Comparison of ENCODE assay signal across 8 cellular contexts in the genomic region with DNA sequence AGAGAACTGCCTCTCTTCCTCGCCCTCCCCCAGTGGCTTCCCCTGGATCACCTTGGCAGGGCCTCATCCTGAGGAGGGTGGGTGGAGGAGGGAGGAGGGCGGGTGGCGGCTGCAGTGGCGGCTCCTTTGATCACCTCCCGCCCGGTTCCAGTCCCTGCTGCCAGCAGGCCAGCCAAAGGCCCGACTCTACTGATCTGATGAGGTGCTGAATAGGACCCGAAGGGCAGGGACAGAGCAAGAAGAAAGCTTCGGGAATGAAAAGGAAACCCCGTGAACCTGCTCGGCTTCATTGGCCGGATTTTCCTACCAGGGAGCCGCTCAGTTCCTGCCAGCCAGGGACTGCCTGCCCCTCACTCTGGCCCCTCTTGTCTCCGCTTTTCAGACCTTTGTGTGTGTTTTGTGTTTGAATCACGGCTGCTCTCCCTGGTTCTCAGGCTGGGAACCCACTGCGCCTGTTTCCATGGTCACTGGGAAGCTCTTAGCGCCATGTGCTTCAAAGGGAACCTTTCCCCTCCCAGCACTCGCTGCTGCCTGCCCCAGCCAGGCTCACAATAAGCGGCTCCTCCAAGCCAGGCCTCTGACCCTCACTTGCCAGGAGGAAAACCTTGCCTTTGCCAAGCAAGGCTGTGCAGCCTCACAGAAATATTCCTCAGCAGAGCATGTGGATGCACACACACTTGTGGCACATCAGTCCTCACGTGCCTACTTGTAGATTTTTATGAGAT. TPM values are rescaled to one million over a fixed set of nuclear protein-coding genes. Genes with fewer than 3 reads are reported as not detected.
DNase-seq lines count a peak whose midpoint lies in the region; ATAC-seq and TF ChIP-seq lines count a peak whose summit lies in the region.

No MANE protein-coding gene starts in this region.

- DNase-seq in HuH-7 (ENCODE audit: low spot score), result peak; percentile 74
- DNase-seq in astrocyte of the cerebellum (ENCODE audit: low read depth), result peak; percentile 18
- DNase-seq in iPS-NIHi7 (ENCODE audit: extremely low spot score), result peak; percentile 86
- DNase-seq in gastrocnemius medialis, result peak; percentile 14 to 36
- no peak for DNase-seq in AG20443 (ENCODE audit: low spot score)
- no peak for DNase-seq in SKM-1 (lab: John Stamatoyannopoulos, UW; ENCODE audit: unreplicated experiment)

- no peak for TF ChIP-seq POLR2A in gastrocnemius medialis (IDR thresholded peaks at IDR 0.05)

- peak overlapping the region; percentile 71 to 79 (median 72) for H3K27ac ChIP-seq in gastrocnemius medialis

- H3K4me3 ChIP-seq in astrocyte of the cerebellum (ENCODE audit: low read depth, low read length) (no peak overlapping the region), gastrocnemius medialis (peak overlapping the region in 3 of 4 donors; percentile 10 to 18 (median 10))

- ATAC-seq in gastrocnemius medialis (peak; percentile 56 to 66), HG03280 (IDR thresholded peaks at IDR 0.05; ENCODE audit: unreplicated experiment) (no peak), GM21619 (IDR thresholded peaks at IDR 0.05; ENCODE audit: unreplicated experiment) (no peak)

- intact Hi-C loops in gastrocnemius medialis (cut with DNase I; ENCODE audit: low total_unique reads), result loop anchor here (1.0 kb wide), 1 partner anchor 26 kb away; no protein-coding TSS in a partner anchor

- peaks cover 39 to 53% of the 10 kb centered on the region in 2 donors for H3K4me1 ChIP-seq in gastrocnemius medialis

- in situ Hi-C loops in astrocyte of the cerebellum (cut with HindIII; ENCODE audit: low sequenced_read_pairs) (loop anchor here (5.0 kb wide), 1 partner anchor 108 kb away; no protein-coding TSS in a partner anchor), gastrocnemius medialis (cut with MboI; ENCODE audit: low sequenced_read_pairs in 4 of 4) (no loop called here)

- TF ChIP-seq CTCF in astrocyte of the cerebellum (IDR thresholded peaks at IDR 0.05; ENCODE audit: low read depth, low read length, missing control alignments) (no peak), gastrocnemius medialis (IDR thresholded peaks at IDR 0.05 in 4 of 5, conservative IDR thresholded peaks at IDR 0.05 in 1 of 5) (no peak)

- H3K27me3 ChIP-seq in gastrocnemius medialis, result no peaks in the 10 kb centered on the region

- H3K36me3 ChIP-seq in gastrocnemius medialis, result no peaks in the 10 kb centered on the region

- no peaks in the 10 kb centered on the region for H3K9me3 ChIP-seq in gastrocnemius medialis

RNA-seq across cellular contexts. Expression of gene C22orf31, which starts 56.8 kb away (rescaled TPM):
- total RNA-seq in gastrocnemius medialis, result not detected

Comparison
In these comparisons a context has a peak if more than half of its experiments do, and no peak if none do; other contexts are left out.
1. DNase-seq: peak in HuH-7 (single experiment), astrocyte of the cerebellum (single experiment), iPS-NIHi7 (single experiment) and gastrocnemius medialis (2 of 2); none in AG20443 (single experiment) and SKM-1 (single experiment).
2. ATAC-seq: peak in gastrocnemius medialis (2 of 2); none in HG03280 (single experiment) and GM21619 (single experiment).